ENCODE assay signal across 8 cellular contexts in genomic region chr17:49969134-49969759, GRCh38. TPM values are rescaled to one million over a fixed set of nuclear protein-coding genes. Genes with fewer than 3 reads are reported as not detected.
A peak's percentile ranks its signal among the peaks of the same experiment; 100 is the strongest.
DNase-seq lines count a peak whose midpoint lies in the region; ATAC-seq and TF ChIP-seq lines count a peak whose summit lies in the region.

TSS of gene DLX4 (plus strand) at chr17:49969190. CDS start at chr17:49969469, 279 bp downstream.

- ATAC-seq in HG02759 (IDR thresholded peaks at IDR 0.05; ENCODE audit: unreplicated experiment) (peak; percentile 9), left lung (peak; percentile 2), HG03432 (IDR thresholded peaks at IDR 0.05; ENCODE audit: unreplicated experiment) (no peak)

- peaks cover 27% of the 10 kb centered on the region for H3K9me3 ChIP-seq in BLaER1
- H3K9me3 ChIP-seq in left lung: no peaks in the 10 kb centered on the region

- peak within 1 kb of the TSS; percentile 87 for H3K4me3 Mint-ChIP-seq in activated naive CD8-positive, alpha-beta T cell treated with anti-CD3 and anti-CD28 coated beads for 36 hours

- H3K4me1 ChIP-seq in BLaER1: peaks cover 15% of the 10 kb centered on the region
- peaks cover 19 to 46% of the 10 kb centered on the region in 2 donors for H3K4me1 ChIP-seq in left lung
- H3K4me1 ChIP-seq in urinary bladder (ENCODE audit: insufficient read depth): no peaks in the 10 kb centered on the region

- peaks cover 78% of the 10 kb centered on the region for H4K20me1 ChIP-seq in BLaER1

- 3% methylated on average over 45 of the region's 45 CpGs for WGBS in urinary bladder

- intact Hi-C loops in left lung (cut with DNase I): no loop called here

- peaks cover 90% of the 10 kb centered on the region for H3K27me3 Mint-ChIP-seq in activated naive CD8-positive, alpha-beta T cell treated with anti-CD3 and anti-CD28 coated beads for 36 hours

- H3K27ac Mint-ChIP-seq in activated naive CD8-positive, alpha-beta T cell treated with anti-CD3 and anti-CD28 coated beads for 36 hours: peak within 1 kb of the TSS; percentile 79

- H3K9ac ChIP-seq in BLaER1: 0 out of 2 replicates have a peak within 1 kb of the TSS, but pooled peaks have one; percentile 2

- H3K9me3 Mint-ChIP-seq in activated naive CD8-positive, alpha-beta T cell treated with anti-CD3 and anti-CD28 coated beads for 36 hours: no peaks in the 10 kb centered on the region

- H3K27ac ChIP-seq in BLaER1: no peak within 1 kb of the TSS
- H3K27ac ChIP-seq in left lung: peak within 1 kb of the TSS in 1 of 2 donors; percentile 55
- H3K27ac ChIP-seq in urinary bladder (ENCODE audit: low read depth): no peak within 1 kb of the TSS

- no peak for TF ChIP-seq CTCF in left lung (IDR thresholded peaks at IDR 0.05)

- no peak for DNase-seq in activated naive CD8-positive, alpha-beta T cell treated with anti-CD3 and anti-CD28 coated beads for 36 hours
- DNase-seq in left lung (no peak), NCI-H82 treated with DMSO at 0.1 percent for 48 hours (lab: John Stamatoyannopoulos, UW; ENCODE audit: unreplicated experiment) (no peak), KG1 (lab: John Stamatoyannopoulos, UW) (no peak)

- peak within 1 kb of the TSS; percentile 65 for H3K4me3 ChIP-seq in BLaER1
- peak within 1 kb of the TSS; percentile 36 to 54 for H3K4me3 ChIP-seq in left lung
- H3K4me3 ChIP-seq in urinary bladder (ENCODE audit: low read depth, low read length): peak within 1 kb of the TSS; percentile 41

- no peaks in the 10 kb centered on the region for H3K36me3 Mint-ChIP-seq in activated naive CD8-positive, alpha-beta T cell treated with anti-CD3 and anti-CD28 coated beads for 36 hours

- H3K4me2 ChIP-seq in BLaER1: peak within 1 kb of the TSS; percentile 77

- H3K4me1 Mint-ChIP-seq in activated naive CD8-positive, alpha-beta T cell treated with anti-CD3 and anti-CD28 coated beads for 36 hours: peaks cover 28% of the 10 kb centered on the region

- H3K36me3 ChIP-seq in BLaER1 (no peaks in the 10 kb centered on the region), left lung (no peaks in the 10 kb centered on the region), urinary bladder (ENCODE audit: insufficient read depth) (no peaks in the 10 kb centered on the region)

- peaks cover 100% of the 10 kb centered on the region for H3K27me3 ChIP-seq in BLaER1
- H3K27me3 ChIP-seq in left lung: peaks cover 95 to 100% of the 10 kb centered on the region in 2 donors

RNA-seq across cellular contexts. Expression of gene DLX4, which starts in this region (rescaled TPM):
- under 1 TPM; 0.62 to 0.70 TPM for total RNA-seq in activated naive CD8-positive, alpha-beta T cell treated with anti-CD3 and anti-CD28 coated beads for 36 hours
- total RNA-seq in left lung (1 to 10 TPM in 1 of 2 donors, under 1 TPM in 1; 0.76 to 1.3 TPM), urinary bladder (not detected)
- 0.20 TPM for polyA plus RNA-seq in urinary bladder
